8 cellular contexts compared by ENCODE assay signal in the genomic region with DNA sequence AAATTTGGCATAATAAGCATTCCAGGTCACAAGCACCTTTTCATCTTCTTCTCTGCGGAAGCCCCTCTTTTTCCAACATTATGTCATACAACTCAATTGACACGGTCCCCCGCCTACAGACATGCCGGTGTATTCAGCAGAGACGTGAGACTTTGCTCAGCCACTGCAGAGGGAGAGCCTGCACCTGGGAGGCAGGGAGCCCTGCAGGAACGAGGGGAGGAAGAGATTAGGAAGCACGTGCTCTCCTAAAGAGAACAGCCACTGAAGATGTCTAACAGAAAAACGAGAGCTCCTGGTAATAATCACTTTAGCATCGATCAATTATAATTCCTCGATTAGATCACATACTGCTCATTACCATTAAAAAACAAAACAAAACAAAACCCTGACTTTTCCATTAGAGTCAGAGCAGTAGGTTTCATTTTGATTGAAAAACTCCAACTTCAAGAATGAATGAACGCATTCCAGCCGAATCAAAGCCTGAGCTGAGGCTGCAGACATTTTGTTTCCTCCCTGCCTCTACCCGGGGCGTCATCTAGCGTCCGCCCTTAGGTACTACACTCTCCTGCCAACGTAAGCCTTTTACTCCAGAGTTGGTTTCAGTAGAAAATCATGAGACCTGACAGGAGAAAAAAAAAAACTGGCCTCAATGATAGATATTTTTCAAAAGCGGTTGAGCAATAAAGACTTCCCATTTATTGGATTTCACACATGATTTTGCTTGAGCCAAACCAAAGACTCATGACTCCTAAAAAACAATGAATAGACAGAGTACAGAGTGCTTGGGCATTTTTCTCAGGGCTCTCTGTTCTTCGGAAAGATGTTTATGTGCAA.
A peak's percentile ranks its signal among the peaks of the same experiment; 100 is the strongest.
DNase-seq lines count a peak whose midpoint lies in the region; ATAC-seq lines count a peak whose summit lies in the region.

No MANE protein-coding gene starts in this region.

- H3K4me3 Mint-ChIP-seq in T-helper 17 cell: peak overlapping the region; percentile 83

- DNase-seq in COR-L47 (lab: John Stamatoyannopoulos, UW): peak; percentile 48
- DNase-seq in H4 (ENCODE audit: low spot score): peak; percentile 64
- peak; percentile 2 for DNase-seq in NCI-H1436 treated with DMSO at 0.1 percent for 48 hours (lab: John Stamatoyannopoulos, UW)
- DNase-seq in T-helper 17 cell: peak; percentile 64 to 74 (median 66)
- DNase-seq in amniotic stem cell (lab: John Stamatoyannopoulos, UW): peak; percentile 36
- DNase-seq in left ventricle myocardium superior: peak; percentile 74
- peak; percentile 87 for DNase-seq in retina

- peak; percentile 72 for ATAC-seq in T-helper 17 cell
- peak; percentile 77 for ATAC-seq in left ventricle myocardium superior
- ATAC-seq in GM21619 (IDR thresholded peaks at IDR 0.05; ENCODE audit: unreplicated experiment): no peak

- intact Hi-C loops in left ventricle myocardium superior (cut with micrococcal nuclease): loop anchor here (5.0 to 10.0 kb wide), 3 partner anchors 266 to 608 kb away; no protein-coding TSS in a partner anchor

- peaks cover 6% of the 10 kb centered on the region for H3K27me3 Mint-ChIP-seq in T-helper 17 cell

- no peaks in the 10 kb centered on the region for H3K36me3 Mint-ChIP-seq in T-helper 17 cell (ENCODE audit: low read depth)

- H3K4me1 Mint-ChIP-seq in T-helper 17 cell: peaks cover 15% of the 10 kb centered on the region

- no peaks in the 10 kb centered on the region for H3K9me3 ChIP-seq in T-helper 17 cell (ENCODE audit: control insufficient read depth, low read length, poor library complexity, severe bottlenecking)

- H3K27ac Mint-ChIP-seq in T-helper 17 cell: peak overlapping the region; percentile 77

Comparison
In these comparisons a context has a peak if more than half of its experiments do, and no peak if none do; other contexts are left out.
1. DNase-seq: peak in every context shown above with its lines; median percentile 87 in retina; 74 in left ventricle myocardium superior; 66 in T-helper 17 cell; 64 in H4; 48 in COR-L47; 36 in amniotic stem cell; 2 in NCI-H1436 treated with DMSO at 0.1 percent for 48 hours.